Comparison of ENCODE assay signal across 18 cellular contexts in the genomic region with DNA sequence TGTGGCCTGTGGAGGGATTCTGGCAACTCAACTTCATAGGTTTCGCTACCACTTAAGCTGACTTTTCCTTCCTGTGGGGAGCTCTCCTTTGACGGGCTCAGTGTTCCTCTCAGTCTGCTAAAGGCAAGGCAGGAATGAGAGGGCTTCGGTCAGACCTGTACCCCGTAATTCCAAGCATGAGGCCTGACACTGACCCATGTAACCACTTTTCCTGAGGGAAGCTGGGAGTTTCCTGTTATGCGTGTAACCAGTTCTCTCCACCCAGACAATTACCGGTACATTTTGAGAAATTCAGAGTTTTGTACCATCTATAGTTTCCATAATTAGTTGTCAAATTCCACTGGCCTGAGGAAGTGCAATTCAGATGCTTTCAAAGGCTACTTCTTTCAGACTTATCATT.
"Had no signal": no experiment of that assay in that cellular context is flagged by ENCODE, and none has a peak within 500 bp of the region (broad histone marks: within the 10 kb centered on the region; RNA-seq: fewer than 3 reads in every experiment).

No MANE protein-coding gene starts in this region.

- H3K4me3 ChIP-seq: hepatocyte, sigmoid colon, skin epidermis, stomach, thoracic aorta, transverse colon had no signal

- DNase-seq: cortex of kidney; effector memory CD8-positive, alpha-beta T cell; erythroblast; foreskin keratinocyte; kidney; left cardiac atrium; mammary epithelial cell; naive thymus-derived CD4-positive, alpha-beta T cell; nephron progenitor cell; posterior cingulate gyrus; sigmoid colon; stimulated activated naive CD4-positive, alpha-beta T cell; stomach; substantia nigra; transverse colon had no signal

- H3K36me3 Mint-ChIP-seq: naive thymus-derived CD4-positive, alpha-beta T cell had no signal

- H3K79me2 ChIP-seq: hepatocyte had no signal

- H3K4me1 ChIP-seq: stomach, transverse colon had no signal

- H3K27me3 ChIP-seq: foreskin keratinocyte, hepatocyte, sigmoid colon, stomach, transverse colon had no signal

- H3K27me3 Mint-ChIP-seq: effector memory CD8-positive, alpha-beta T cell had no signal

- H3K4me1 Mint-ChIP-seq: nephron progenitor cell had no signal

- H3K36me3 ChIP-seq: sigmoid colon, stomach, thoracic aorta, transverse colon had no signal

- H3K9me3 ChIP-seq: sigmoid colon, stomach, thoracic aorta, transverse colon had no signal

- H2AFZ ChIP-seq: hepatocyte had no signal

- H3K9me3 Mint-ChIP-seq: effector memory CD8-positive, alpha-beta T cell; naive thymus-derived CD4-positive, alpha-beta T cell; nephron progenitor cell had no signal

- H3K4me2 ChIP-seq: hepatocyte had no signal

- ATAC-seq: effector memory CD8-positive, alpha-beta T cell; foreskin keratinocyte; left cardiac atrium; naive thymus-derived CD4-positive, alpha-beta T cell had no signal

- H3K27ac ChIP-seq: foreskin keratinocyte, hepatocyte, sigmoid colon, skin epidermis, stomach, thoracic aorta, transverse colon had no signal

- H3K27ac Mint-ChIP-seq: effector memory CD8-positive, alpha-beta T cell; naive thymus-derived CD4-positive, alpha-beta T cell; nephron progenitor cell had no signal

- H3K4me3 Mint-ChIP-seq: effector memory CD8-positive, alpha-beta T cell; naive thymus-derived CD4-positive, alpha-beta T cell; nephron progenitor cell had no signal
